18 cellular contexts compared by ENCODE assay signal in the genomic region with DNA sequence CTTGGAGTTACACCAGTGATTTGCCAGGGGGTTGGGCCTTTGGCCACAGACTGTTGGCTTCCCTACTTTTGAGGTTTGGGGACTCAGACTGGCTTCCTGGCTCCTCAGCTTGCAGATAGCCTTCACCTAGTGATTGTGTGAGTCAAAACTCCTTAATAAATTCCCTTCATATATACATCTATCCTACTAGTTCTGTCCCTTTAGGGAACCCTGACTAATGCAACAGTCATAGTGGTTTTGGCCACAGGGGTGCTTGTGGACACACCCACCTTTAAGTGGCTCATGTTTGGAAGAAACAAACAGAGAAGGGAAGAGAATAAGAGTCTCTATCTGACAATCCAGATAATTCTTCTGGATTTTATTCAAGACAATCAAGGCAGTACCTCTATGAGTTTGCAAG.
"Had no signal": no experiment of that assay in that cellular context is flagged by ENCODE, and none has a peak within 500 bp of the region (broad histone marks: within the 10 kb centered on the region; RNA-seq: fewer than 3 reads in every experiment).

No MANE protein-coding gene starts in this region.

- H3K4me3 ChIP-seq: esophagus muscularis mucosa, left ventricle myocardium inferior, thyroid gland had no signal

- H3K4me1 ChIP-seq: esophagus muscularis mucosa, left ventricle myocardium inferior, thyroid gland had no signal

- H3K36me3 ChIP-seq: esophagus muscularis mucosa, left ventricle myocardium inferior, thyroid gland had no signal

- H3K27me3 ChIP-seq: esophagus muscularis mucosa, thyroid gland had no signal

- H3K9me3 ChIP-seq: thyroid gland had no signal

- DNase-seq: activated B cell treated with CpG ODN at 0.5 μM for 24 hours; activated CD4-positive, alpha-beta memory T cell treated with anti-CD3 and anti-CD28 coated beads for 36 hours; activated CD4-positive, alpha-beta T cell treated with anti-CD3 and anti-CD28 coated beads for 4 hours; activated naive CD4-positive, alpha-beta T cell; activated naive CD8-positive, alpha-beta T cell treated with anti-CD3 and anti-CD28 coated beads for 36 hours; activated T-cell treated with anti-CD3 and anti-CD28 coated beads for 4 hours; amniotic stem cell; cortex of kidney; effector CD4-positive, alpha-beta T cell; kidney; left ventricle myocardium inferior; nephron progenitor cell; nucleus accumbens; posterior cingulate gyrus; stimulated activated CD8-positive, alpha-beta memory T cell treated with anti-CD3 and anti-CD28 coated beads, Interleukin-4, amount 100 ng/mL, for 48 hours; stimulated activated naive CD4-positive, alpha-beta T cell; thyroid gland had no signal

- H3K27ac ChIP-seq: esophagus muscularis mucosa, left ventricle myocardium inferior, thyroid gland had no signal
